Comparison of ENCODE assay signal across 9 cellular contexts in the genomic region with DNA sequence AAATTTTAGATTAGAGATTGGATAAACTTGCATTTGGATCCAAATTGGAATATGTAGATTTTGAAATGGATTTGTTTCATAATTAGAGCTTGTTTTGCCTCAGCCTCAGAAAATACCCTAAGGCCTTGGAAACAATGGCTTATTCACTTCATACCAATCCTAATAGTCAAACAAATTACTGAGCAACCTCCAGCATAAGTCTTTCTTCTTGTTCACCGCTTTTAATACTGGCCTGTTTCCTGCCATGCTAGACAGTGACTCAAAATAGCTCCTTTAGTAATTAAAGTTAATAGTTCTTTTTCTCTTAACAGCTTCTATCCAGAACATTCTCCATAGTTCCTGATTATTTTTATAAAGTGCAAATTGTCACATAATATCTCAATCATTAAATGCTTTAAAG.
DNase-seq lines count a peak whose midpoint lies in the region; ATAC-seq and TF ChIP-seq lines count a peak whose summit lies in the region.
"Had no signal": no experiment of that assay in that cellular context is flagged by ENCODE, and none has a peak within 500 bp of the region (broad histone marks: within the 10 kb centered on the region; RNA-seq: fewer than 3 reads in every experiment).

No MANE protein-coding gene starts in this region.

- TF ChIP-seq CTCF in left lung (IDR thresholded peaks at IDR 0.05), result no peak

- in situ Hi-C loops in ACHN (cut with HindIII; ENCODE audit: low pct_ligation_motif_present, low pct_unique_long_range_greater_than_20kb, low sequenced_read_pairs), result no loop called here

- H3K27me3 ChIP-seq in left lung, result no peaks in the 10 kb centered on the region

- peaks cover 0 to 29% of the 10 kb centered on the region in 2 donors for H3K36me3 ChIP-seq in left lung

- intact Hi-C loops in left lung (cut with DNase I), result no loop called here

- H3K27ac ChIP-seq in caudate nucleus (ENCODE audit: low read depth, low read length) (peak overlapping the region; percentile 56), left lung (peak overlapping the region; percentile 21 to 31)

- no peaks in the 10 kb centered on the region for H3K9me3 ChIP-seq in left lung
- H3K9me3 ChIP-seq: Caco-2 had no signal

- DNase-seq in ACHN (peak; percentile 25), NCI-H146 treated with DMSO at 0.1 percent for 48 hours (lab: John Stamatoyannopoulos, UW; ENCODE audit: unreplicated experiment) (peak; percentile 77), caudate nucleus (lab: John Stamatoyannopoulos, UW) (no peak), left lung (no peak), activated gamma-delta T cell treated with Interleukin-2 at 50 U/mL for 16 hours (no peak), NCI-H2171 treated with DMSO at 0.1 percent for 48 hours (lab: John Stamatoyannopoulos, UW) (no peak)
- no peak for DNase-seq in activated CD4-positive, alpha-beta T cell treated with anti-CD3 and anti-CD28 coated beads for 4 hours
- DNase-seq: Caco-2 had no signal

- H3K4me1 ChIP-seq in left lung, result peaks cover 9 to 38% of the 10 kb centered on the region in 2 donors

- ATAC-seq in left lung (peak; percentile 60), GM21619 (IDR thresholded peaks at IDR 0.05; ENCODE audit: unreplicated experiment) (no peak)

- no peak overlapping the region for H3K4me3 ChIP-seq in left lung

Comparison
In these comparisons a context has a peak if more than half of its experiments do, and no peak if none do; other contexts are left out.
1. DNase-seq: peak in ACHN (single experiment) and NCI-H146 treated with DMSO at 0.1 percent for 48 hours (single experiment); none in caudate nucleus (0 of 61), left lung (0 of 2), activated gamma-delta T cell treated with Interleukin-2 at 50 U/mL for 16 hours (single experiment), activated CD4-positive, alpha-beta T cell treated with anti-CD3 and anti-CD28 coated beads for 4 hours (0 of 2) and NCI-H2171 treated with DMSO at 0.1 percent for 48 hours (single experiment).